ENCODE assay signal across 9 cellular contexts in genomic region chr19:12790628-12791344, GRCh38. TPM values are rescaled to one million over a fixed set of nuclear protein-coding genes. Genes with fewer than 3 reads are reported as not detected.
A peak's percentile ranks its signal among the peaks of the same experiment; 100 is the strongest.
DNase-seq lines count a peak whose midpoint lies in the region; ATAC-seq and TF ChIP-seq lines count a peak whose summit lies in the region.
"Had no signal": no experiment of that assay in that cellular context is flagged by ENCODE, and none has a peak within 500 bp of the region (broad histone marks: within the 10 kb centered on the region; RNA-seq: fewer than 3 reads in every experiment).

No MANE protein-coding gene starts in this region.

- CTCF ChIA-PET in BJ (lab: Yijun Ruan, JAX) = interaction anchor here (0.6 to 17.9 kb wide), 2 partner anchors 24 to 57 kb away, joined by 3 to 874 read pairs; partner anchors contain the start of gene HOOK2

- H3K79me2 ChIP-seq in Karpas-422 (ENCODE audit: low read length) = peaks cover 18% of the 10 kb centered on the region

- no peak overlapping the region for H2AFZ ChIP-seq in Karpas-422 (ENCODE audit: low read length)

- H3K9me3 Mint-ChIP-seq in chondrocyte (ENCODE audit: low read depth) = no peaks in the 10 kb centered on the region
- peaks cover 0 to 4% (median 0%) of the 10 kb centered on the region in 9 donors for H3K9me3 Mint-ChIP-seq in naive thymus-derived CD8-positive, alpha-beta T cell

- H3K9me2 ChIP-seq in Karpas-422 (replicated peaks; ENCODE audit: insufficient read depth, low read length) = no peaks in the 10 kb centered on the region

- H3K4me1 Mint-ChIP-seq in chondrocyte (ENCODE audit: low read depth) = peaks cover 51% of the 10 kb centered on the region
- peaks cover 24 to 56% (median 42%) of the 10 kb centered on the region in 4 donors for H3K4me1 Mint-ChIP-seq in naive thymus-derived CD8-positive, alpha-beta T cell

- H3K4me1 ChIP-seq in Karpas-422 (ENCODE audit: low read length) = peaks cover 53% of the 10 kb centered on the region

- no peaks in the 10 kb centered on the region for H3K27me3 Mint-ChIP-seq in chondrocyte (ENCODE audit: low read depth)
- H3K27me3 Mint-ChIP-seq in naive thymus-derived CD8-positive, alpha-beta T cell = peaks cover 0 to 4% (median 0%) of the 10 kb centered on the region in 5 donors

- DNase-seq in BJ (ENCODE audit: low read depth) = no peak
- peak; percentile 54 for DNase-seq in Karpas-422
- DNase-seq in chondrocyte (ENCODE audit: low spot score) = no peak
- no peak for DNase-seq in naive thymus-derived CD8-positive, alpha-beta T cell
- no peak for DNase-seq in NCI-H226
- no peak for DNase-seq in SK-N-DZ (ENCODE audit: low spot score)
- DNase-seq in stimulated activated CD4-positive, alpha-beta T cell treated with anti-CD3 and anti-CD28 coated beads, Interleukin-12 subunit alpha, Interleukin-12 subunit beta, amount 100 ng/mL, for 4 hours = no peak

- peaks cover 5% of the 10 kb centered on the region; the same call in 1 of the 2 replicates for H4K20me1 ChIP-seq in Karpas-422 (ENCODE audit: insufficient read depth, low read depth, low read length)

- peak overlapping the region; percentile 77 for H3K9ac ChIP-seq in Karpas-422 (ENCODE audit: low read length)

- peak overlapping the region; percentile 95 for H3K4me2 ChIP-seq in Karpas-422 (ENCODE audit: low read depth, low read length, poor library complexity, severe bottlenecking)

- H3K27me3 ChIP-seq in BJ (ENCODE audit: control insufficient read depth, insufficient read depth, low read length) = no peaks in the 10 kb centered on the region
- H3K27me3 ChIP-seq in Karpas-422 (ENCODE audit: low read length) = no peaks in the 10 kb centered on the region

- H3K4me3 Mint-ChIP-seq in chondrocyte (ENCODE audit: unreplicated experiment) = peak overlapping the region; percentile 97
- peak overlapping the region; percentile 91 to 99 (median 96) for H3K4me3 Mint-ChIP-seq in naive thymus-derived CD8-positive, alpha-beta T cell

- peak overlapping the region; percentile 57 for H3K27ac ChIP-seq in Karpas-422 (ENCODE audit: low read length)

- H3K36me3 Mint-ChIP-seq in chondrocyte (ENCODE audit: low read depth) = peaks cover 2% of the 10 kb centered on the region
- peaks cover 1 to 7% (median 5%) of the 10 kb centered on the region in 3 donors for H3K36me3 Mint-ChIP-seq in naive thymus-derived CD8-positive, alpha-beta T cell

- no peaks in the 10 kb centered on the region for H3K9me3 ChIP-seq in Karpas-422 (ENCODE audit: low read length)

- H3K27ac Mint-ChIP-seq in chondrocyte (ENCODE audit: unreplicated experiment) = peak overlapping the region; percentile 92
- peak overlapping the region; percentile 97 to 100 (median 100) for H3K27ac Mint-ChIP-seq in naive thymus-derived CD8-positive, alpha-beta T cell

- H3K4me3 ChIP-seq in BJ (ENCODE audit: low read depth, low read length) (peak overlapping the region; percentile 94), Karpas-422 (ENCODE audit: low read length) (peak overlapping the region; percentile 80)

- POLR2A ChIA-PET in BJ (lab: Charles Lee) = interaction anchor here (1.2 to 3.6 kb wide), 3 partner anchors 8 to 25 kb away, joined by 5 to 16 read pairs (median 8); no protein-coding TSS in a partner anchor
- POLR2A ChIA-PET in naive thymus-derived CD8-positive, alpha-beta T cell (lab: Charles Lee) = interaction anchor here (0.6 to 14.5 kb wide), 22 partner anchors 11 to 538 kb away, joined by 3 to 1021 read pairs (median 5); partner anchors contain the start of genes CALR, DHPS, FBXW9 and GCDH

- ATAC-seq in naive thymus-derived CD8-positive, alpha-beta T cell = no peak
- no peak for ATAC-seq in HG03039 (IDR thresholded peaks at IDR 0.05; ENCODE audit: unreplicated experiment)

- H3K36me3 ChIP-seq in BJ (ENCODE audit: control insufficient read depth, insufficient read depth, low read length) = peaks cover 3% of the 10 kb centered on the region
- no peaks in the 10 kb centered on the region for H3K36me3 ChIP-seq in Karpas-422 (ENCODE audit: insufficient read depth, low read length)

- TF ChIP-seq CTCF in BJ (IDR thresholded peaks at IDR 0.05; ENCODE audit: insufficient read depth, low read depth, low read length) (no peak), chondrocyte (IDR thresholded peaks at IDR 0.05) (no peak)

RNA-seq across cellular contexts. Expression of gene JUNB, which starts 0.5 kb away (rescaled TPM):
- polyA plus RNA-seq in BJ (2011; rRNA removed) = 36.8 and 49.4 TPM in 2 replicates
- polyA minus RNA-seq in BJ (2011; rRNA and poly(A)+ RNA removed) = 15.3 and 17.3 TPM in 2 replicates
- 60.0 and 156 TPM in 2 replicates for total RNA-seq in Karpas-422 (2014; rRNA removed; shearing (Covaris generic); ENCODE audit: low replicate concordance)
- total RNA-seq in chondrocyte = 99.0 to 129 TPM (median 122 TPM) in 3 replicates
- total RNA-seq in naive thymus-derived CD8-positive, alpha-beta T cell = 100 to 1,000 TPM in 1 of 2 experiments, 10 to 100 TPM in 1; 99.1 to 103 TPM
- polyA plus RNA-seq in naive thymus-derived CD8-positive, alpha-beta T cell = 1,000 to 10,000 TPM in 2 of 3 donors, 100 to 1,000 TPM in 1; 845 to 1,468 (median 1,203) TPM
- polyA plus RNA-seq in SK-N-DZ (2014; cell fraction: cytosol; rRNA removed) = 29.4 and 37.6 TPM in 2 replicates
- 49.1 and 66.1 TPM in 2 replicates for polyA plus RNA-seq in SK-N-DZ (2014; cell fraction: nucleus; rRNA removed)

RNA-seq across cellular contexts. Expression of gene PRDX2, which starts 10.8 kb away (rescaled TPM):
- 165 and 267 TPM in 2 replicates for polyA plus RNA-seq in BJ (2011; rRNA removed)
- 134 and 154 TPM in 2 replicates for polyA minus RNA-seq in BJ (2011; rRNA and poly(A)+ RNA removed)
- total RNA-seq in Karpas-422 (2014; rRNA removed; shearing (Covaris generic); ENCODE audit: low replicate concordance) = 372 and 566 TPM in 2 replicates
- 184 to 211 TPM (median 190 TPM) in 3 replicates for total RNA-seq in chondrocyte
- 100 to 1,000 TPM; 108 to 112 TPM for total RNA-seq in naive thymus-derived CD8-positive, alpha-beta T cell
- polyA plus RNA-seq in naive thymus-derived CD8-positive, alpha-beta T cell = 100 to 1,000 TPM; 253 to 362 (median 333) TPM
- polyA plus RNA-seq in SK-N-DZ (2014; cell fraction: cytosol; rRNA removed) = 767 and 849 TPM in 2 replicates
- polyA plus RNA-seq in SK-N-DZ (2014; cell fraction: nucleus; rRNA removed) = 377 and 409 TPM in 2 replicates

RNA-seq across cellular contexts. Expression of gene THSD8, which starts 11.1 kb away (rescaled TPM):
- polyA plus RNA-seq in BJ (2011; rRNA removed) = 0.75 and 2.6 TPM in 2 replicates
- polyA minus RNA-seq in BJ (2011; rRNA and poly(A)+ RNA removed) = 4.6 and 5.3 TPM in 2 replicates
- 9.0 TPM in 1 of 2 replicates, not detected in the other for total RNA-seq in Karpas-422 (2014; rRNA removed; shearing (Covaris generic); ENCODE audit: low replicate concordance)
- 3.6 to 5.4 TPM (median 4.5 TPM) in 3 replicates for total RNA-seq in chondrocyte
- total RNA-seq in naive thymus-derived CD8-positive, alpha-beta T cell = 1 to 10 TPM in 1 of 2 experiments, not detected in 1; 1.1 TPM
- polyA plus RNA-seq in naive thymus-derived CD8-positive, alpha-beta T cell = 1 to 10 TPM in 2 of 3 donors, under 1 TPM in 1; 0.96 to 3.1 (median 1.0) TPM
- polyA plus RNA-seq in SK-N-DZ (2014; cell fraction: cytosol; rRNA removed) = not detected in 2 replicates
- polyA plus RNA-seq in SK-N-DZ (2014; cell fraction: nucleus; rRNA removed) = not detected in 2 replicates
- total RNA-seq: renal cortical epithelial cell had no signal

RNA-seq across cellular contexts. Expression of gene HOOK2, which starts 15.4 kb away (rescaled TPM):
- 6.3 and 10.4 TPM in 2 replicates for polyA plus RNA-seq in BJ (2011; rRNA removed)
- 7.0 and 8.1 TPM in 2 replicates for polyA minus RNA-seq in BJ (2011; rRNA and poly(A)+ RNA removed)
- total RNA-seq in Karpas-422 (2014; rRNA removed; shearing (Covaris generic); ENCODE audit: low replicate concordance) = 7.6 and 21.2 TPM in 2 replicates
- 26.8 to 34.0 TPM (median 30.5 TPM) in 3 replicates for total RNA-seq in chondrocyte
- total RNA-seq in naive thymus-derived CD8-positive, alpha-beta T cell = 10 to 100 TPM; 25.2 to 27.0 TPM
- 1 to 10 TPM; 3.0 to 4.3 (median 3.2) TPM for polyA plus RNA-seq in naive thymus-derived CD8-positive, alpha-beta T cell
- polyA plus RNA-seq in SK-N-DZ (2014; cell fraction: cytosol; rRNA removed) = 27.5 and 33.1 TPM in 2 replicates
- 78.9 and 107 TPM in 2 replicates for polyA plus RNA-seq in SK-N-DZ (2014; cell fraction: nucleus; rRNA removed)

RNA-seq across cellular contexts. Expression of gene RNASEH2A, which starts 15.6 kb away (rescaled TPM):
- 19.9 and 30.3 TPM in 2 replicates for polyA plus RNA-seq in BJ (2011; rRNA removed)
- 12.1 and 15.4 TPM in 2 replicates for polyA minus RNA-seq in BJ (2011; rRNA and poly(A)+ RNA removed)
- total RNA-seq in Karpas-422 (2014; rRNA removed; shearing (Covaris generic); ENCODE audit: low replicate concordance) = 37.8 and 48.4 TPM in 2 replicates
- 9.9 to 22.8 TPM (median 11.9 TPM) in 3 replicates for total RNA-seq in chondrocyte
- 10 to 100 TPM; 12.1 to 12.9 TPM for total RNA-seq in naive thymus-derived CD8-positive, alpha-beta T cell
- 10 to 100 TPM; 16.3 to 22.6 (median 21.9) TPM for polyA plus RNA-seq in naive thymus-derived CD8-positive, alpha-beta T cell
- 88.4 and 99.4 TPM in 2 replicates for polyA plus RNA-seq in SK-N-DZ (2014; cell fraction: cytosol; rRNA removed)
- polyA plus RNA-seq in SK-N-DZ (2014; cell fraction: nucleus; rRNA removed) = 67.7 and 74.8 TPM in 2 replicates
